Comparison of ENCODE assay signal across 20 cellular contexts in genomic region chr16:66395806-66396555, GRCh38. TPM values are rescaled to one million over a fixed set of nuclear protein-coding genes. Genes with fewer than 3 reads are reported as not detected.
"Had no signal": no experiment of that assay in that cellular context is flagged by ENCODE, and none has a peak within 500 bp of the region (broad histone marks: within the 10 kb centered on the region; RNA-seq: fewer than 3 reads in every experiment).

No MANE protein-coding gene starts in this region.

- H3K36me3 Mint-ChIP-seq: naive thymus-derived CD4-positive, alpha-beta T cell; stimulated activated naive B cell treated with anti-CD40 and anti-IgM and Interleukin-4, amounts not matched to agents 10 μg/mL and 1 μg/mL and 100 μg/mL, for 72 hours had no signal

- H3K27me3 ChIP-seq: heart left ventricle, transverse colon had no signal

- H3K9me3 ChIP-seq: heart left ventricle, psoas muscle, spleen, thoracic aorta, transverse colon had no signal

- H3K4me3 ChIP-seq: heart left ventricle, psoas muscle, spleen, thoracic aorta, transverse colon had no signal

- H3K9me3 Mint-ChIP-seq: dendritic cell treated with granulocyte-macrophage colony-stimulating factor and Interleukin-4, amounts not matched to agents 40 ng/mL and 50 ng/mL, for 4 days; nephron progenitor cell; stimulated activated naive B cell treated with anti-CD40 and anti-IgM and Interleukin-4, amounts not matched to agents 10 μg/mL and 1 μg/mL and 100 μg/mL, for 72 hours; stimulated activated naive CD8-positive, alpha-beta T cell treated with anti-CD3 and anti-CD28 coated beads, Interleukin-15, amount 100 ng/mL, for 72 hours had no signal

- DNase-seq: heart left ventricle; hippocampal formation; kidney glomerular epithelial cell; mesendoderm; naive thymus-derived CD4-positive, alpha-beta T cell; nephron progenitor cell; psoas muscle; retina; spleen; stimulated activated CD4-positive, alpha-beta T cell treated with anti-CD3 and anti-CD28 coated beads, Interleukin-15, amount 100 ng/mL, for 24 hours; stimulated activated CD4-positive, alpha-beta T cell treated with anti-CD3 and anti-CD28 coated beads, Interleukin-2, amount 100 ng/mL, for 24 hours; stimulated activated CD4-positive, alpha-beta T cell treated with anti-CD3 and anti-CD28 coated beads, Interleukin-4, amount 100 ng/mL, for 4 hours; stimulated activated naive B cell treated with anti-CD40 and anti-IgM and Interleukin-4, amounts not matched to agents 10 μg/mL and 1 μg/mL and 100 μg/mL, for 72 hours; stimulated activated naive CD8-positive, alpha-beta T cell treated with anti-CD3 and anti-CD28 coated beads, Interleukin-15, amount 100 ng/mL, for 72 hours; transverse colon had no signal

- H3K36me3 ChIP-seq: thoracic aorta, transverse colon had no signal

- H3K27ac ChIP-seq: heart left ventricle, psoas muscle, spleen, thoracic aorta, transverse colon had no signal

- H3K4me1 ChIP-seq: psoas muscle, spleen, transverse colon had no signal

- H3K4me1 Mint-ChIP-seq: stimulated activated naive B cell treated with anti-CD40 and anti-IgM and Interleukin-4, amounts not matched to agents 10 μg/mL and 1 μg/mL and 100 μg/mL, for 72 hours; stimulated activated naive CD8-positive, alpha-beta T cell treated with anti-CD3 and anti-CD28 coated beads, Interleukin-15, amount 100 ng/mL, for 72 hours had no signal

- H3K27ac Mint-ChIP-seq: dendritic cell treated with granulocyte-macrophage colony-stimulating factor and Interleukin-4, amounts not matched to agents 40 ng/mL and 50 ng/mL, for 4 days; nephron progenitor cell; stimulated activated naive B cell treated with anti-CD40 and anti-IgM and Interleukin-4, amounts not matched to agents 10 μg/mL and 1 μg/mL and 100 μg/mL, for 72 hours; stimulated activated naive CD8-positive, alpha-beta T cell treated with anti-CD3 and anti-CD28 coated beads, Interleukin-15, amount 100 ng/mL, for 72 hours had no signal

- H3K4me3 Mint-ChIP-seq: dendritic cell treated with granulocyte-macrophage colony-stimulating factor and Interleukin-4, amounts not matched to agents 40 ng/mL and 50 ng/mL, for 4 days; naive thymus-derived CD4-positive, alpha-beta T cell; nephron progenitor cell; stimulated activated naive B cell treated with anti-CD40 and anti-IgM and Interleukin-4, amounts not matched to agents 10 μg/mL and 1 μg/mL and 100 μg/mL, for 72 hours; stimulated activated naive CD8-positive, alpha-beta T cell treated with anti-CD3 and anti-CD28 coated beads, Interleukin-15, amount 100 ng/mL, for 72 hours had no signal

- ATAC-seq: heart left ventricle; naive thymus-derived CD4-positive, alpha-beta T cell; psoas muscle; sciatic nerve; stimulated activated naive B cell treated with anti-CD40 and anti-IgM and Interleukin-4, amounts not matched to agents 10 μg/mL and 1 μg/mL and 100 μg/mL, for 72 hours; stimulated activated naive CD8-positive, alpha-beta T cell treated with anti-CD3 and anti-CD28 coated beads, Interleukin-15, amount 100 ng/mL, for 72 hours had no signal

RNA-seq across cellular contexts. Expression of gene CDH5, which starts 29.5 kb away (rescaled TPM):
- total RNA-seq: naive thymus-derived CD4-positive, alpha-beta T cell had no signal
- polyA plus RNA-seq: naive thymus-derived CD4-positive, alpha-beta T cell had no signal

RNA-seq across cellular contexts. Expression of gene BEAN1, which starts 31.1 kb away (rescaled TPM):
- total RNA-seq: lung microvascular endothelial cell; naive thymus-derived CD4-positive, alpha-beta T cell; psoas muscle; skeletal muscle tissue had no signal
- polyA plus RNA-seq: naive thymus-derived CD4-positive, alpha-beta T cell had no signal
